21 cellular contexts compared by ENCODE assay signal in genomic region chr11:15468471-15468870, GRCh38.
"Had no signal": no experiment of that assay in that cellular context is flagged by ENCODE, and none has a peak within 500 bp of the region (broad histone marks: within the 10 kb centered on the region; RNA-seq: fewer than 3 reads in every experiment).

No MANE protein-coding gene starts in this region.

- H3K4me1 ChIP-seq: ascending aorta, pancreas, psoas muscle had no signal

- DNase-seq: activated CD4-positive, alpha-beta T cell treated with anti-CD3 and anti-CD28 coated beads, Interleukin-2, amount 10 ng/mL, durations not matched to agents 7 days and 5 days; activated CD4-positive, CD25-positive, alpha-beta regulatory T cell treated with anti-CD3 and anti-CD28 coated beads, Interleukin-2, amount 50 U/mL, for 72 hours; activated gamma-delta T cell treated with Interleukin-2 at 50 U/mL for 16 hours; activated T-cell treated with anti-CD3 and anti-CD28 coated beads, Interleukin-2, amount 50 U/mL, for 1 hour; cerebellar nuclear complex; endodermal cell; head of caudate nucleus; left cardiac atrium; nephron progenitor cell; pancreas; psoas muscle; right cardiac atrium; stimulated activated CD4-positive, alpha-beta T cell treated with anti-CD3 and anti-CD28 coated beads, Interleukin-1b, Interleukin-23, amount 100 ng/mL, for 48 hours; stimulated activated naive CD8-positive, alpha-beta T cell treated with anti-CD3 and anti-CD28 coated beads, Interleukin-15, amount 100 ng/mL, for 72 hours; T-helper 1 cell; transverse colon; WERI-Rb-1 had no signal

- H3K36me3 ChIP-seq: ascending aorta, pancreas, suprapubic skin, transverse colon, WERI-Rb-1 had no signal

- H3K27me3 ChIP-seq: ascending aorta, pancreas, suprapubic skin, transverse colon had no signal

- H3K27ac ChIP-seq: ascending aorta, coronary artery, pancreas, psoas muscle, skin epidermis, suprapubic skin, transverse colon, WERI-Rb-1 had no signal

- H3K4me3 ChIP-seq: ascending aorta, coronary artery, pancreas, psoas muscle, skin epidermis, suprapubic skin, transverse colon had no signal
